Comparison of ENCODE assay signal across 8 cellular contexts in genomic region chr6:127266178-127266891, GRCh38. TPM values are rescaled to one million over a fixed set of nuclear protein-coding genes. Genes with fewer than 3 reads are reported as not detected.
A peak's percentile ranks its signal among the peaks of the same experiment; 100 is the strongest.
DNase-seq lines count a peak whose midpoint lies in the region; ATAC-seq and TF ChIP-seq lines count a peak whose summit lies in the region.

Gene RNF146 (plus strand): TSS chr6:127266864. CDS start chr6:127280339, 13,475 bp downstream.

- TF ChIP-seq CTCF in AG10803 (conservative IDR thresholded peaks at IDR 0.05; ENCODE audit: low read length) (peak; percentile 81), chondrocyte (IDR thresholded peaks at IDR 0.05) (peak; percentile 93)

- peak; percentile 83 for ATAC-seq in GM18909 (IDR thresholded peaks at IDR 0.05; ENCODE audit: poor library complexity, unreplicated experiment)
- ATAC-seq in HG03280 (IDR thresholded peaks at IDR 0.05; ENCODE audit: unreplicated experiment), result peak; percentile 84

- H3K27me3 Mint-ChIP-seq in chondrocyte (ENCODE audit: low read depth), result no peaks in the 10 kb centered on the region

- H3K4me1 Mint-ChIP-seq in chondrocyte (ENCODE audit: low read depth), result peaks cover 43% of the 10 kb centered on the region

- peak within 1 kb of the TSS; percentile 93 for H3K4me3 Mint-ChIP-seq in chondrocyte (ENCODE audit: unreplicated experiment)

- peaks cover 2% of the 10 kb centered on the region for H3K36me3 Mint-ChIP-seq in chondrocyte (ENCODE audit: low read depth)

- H3K27ac Mint-ChIP-seq in chondrocyte (ENCODE audit: unreplicated experiment), result peak within 1 kb of the TSS; percentile 98

- H3K4me3 ChIP-seq in AG10803 (ENCODE audit: low read length), result peak within 1 kb of the TSS; percentile 77

- DNase-seq in AG10803 (ENCODE audit: low read depth), result peak; percentile 85
- peak; percentile 76 for DNase-seq in NCI-H226
- DNase-seq in activated CD4-positive, CD25-positive, alpha-beta regulatory T cell treated with anti-CD3 and anti-CD28 coated beads, Interleukin-2, amount 50 U/mL, for 72 hours, result peak; percentile 79
- DNase-seq in chondrocyte (ENCODE audit: low spot score), result no peak
- DNase-seq in kidney glomerular epithelial cell (lab: John Stamatoyannopoulos, UW), result peak; percentile 92
- DNase-seq in stimulated activated CD4-positive, alpha-beta T cell treated with anti-CD3 and anti-CD28 coated beads, Interleukin-15, amount 100 ng/mL, for 48 hours (ENCODE audit: low read depth in 2 of 2), result peak; percentile 41 to 59

- no peaks in the 10 kb centered on the region for H3K9me3 Mint-ChIP-seq in chondrocyte (ENCODE audit: low read depth)

RNA-seq across cellular contexts. Expression of gene RNF146, which starts in this region (rescaled TPM):
- total RNA-seq in chondrocyte, result 48.1 to 62.8 TPM (median 49.4 TPM) in 3 replicates
